ENCODE assay signal across 8 cellular contexts in genomic region chr6:106405044-106405443, GRCh38. TPM values are rescaled to one million over a fixed set of nuclear protein-coding genes. Genes with fewer than 3 reads are reported as not detected.
DNase-seq lines count a peak whose midpoint lies in the region; ATAC-seq, FAIRE-seq and TF ChIP-seq lines count a peak whose summit lies in the region.
"Not testable (repeated sequence)": the region's sequence is repeated elsewhere in the genome, so short reads cannot be mapped to it uniquely, and the experiment has no call there.
"Had no signal": no experiment of that assay in that cellular context is flagged by ENCODE, and none has a peak within 500 bp of the region (broad histone marks: within the 10 kb centered on the region; RNA-seq: fewer than 3 reads in every experiment).

No MANE protein-coding gene starts in this region.

- POLR2A ChIA-PET in K562 (lab: Yijun Ruan, JAX): not testable (repeated sequence)

- H3K4me1 Mint-ChIP-seq in progenitor cell of endocrine pancreas (ENCODE audit: low read depth): not testable (repeated sequence)

- H3K9ac ChIP-seq in NT2/D1 (ENCODE audit: insufficient read length, low read depth); K562 (ENCODE audit: insufficient read depth in 1 of 2, low read depth in 2 of 2, low read length in 2 of 2): not testable (repeated sequence)

- DNase-seq in Caki2 (ENCODE audit: low read depth) (peak; percentile 9), H4 (ENCODE audit: low spot score) (peak; percentile 28), NT2/D1 (ENCODE audit: low read depth, low spot score) (peak; percentile 5), K562 (ENCODE audit: extremely low read depth in 1 of 4, low spot score in 3 of 4) (peak in 1 of 4 experiments; percentile 31), kidney tubule cell (ENCODE audit: low spot score) (peak; percentile 33)
- DNase-seq in progenitor cell of endocrine pancreas (ENCODE audit: low spot score, unreplicated experiment): not testable (repeated sequence)

- H3K36me3 Mint-ChIP-seq in progenitor cell of endocrine pancreas (ENCODE audit: insufficient read depth): not testable (repeated sequence)

- not testable (repeated sequence) for H3K27me3 ChIP-seq in NT2/D1 (ENCODE audit: insufficient read depth, insufficient read length); K562 (ENCODE audit: control insufficient read depth in 2 of 2, insufficient read depth in 2 of 2, low read length in 2 of 2)

- TF ChIP-seq EP300 in K562 (IDR thresholded peaks at IDR 0.05; ENCODE audit: low read length): not testable (repeated sequence)

- H3K36me3 ChIP-seq in NT2/D1 (ENCODE audit: insufficient read depth, insufficient read length, low read length); K562 (ENCODE audit: control insufficient read depth, insufficient read depth, low read length): not testable (repeated sequence)

- H3K4me3 ChIP-seq in NT2/D1 (ENCODE audit: insufficient read length, low read depth); K562: not testable (repeated sequence)

- ATAC-seq in K562: not testable (repeated sequence)

- H2AFZ ChIP-seq in K562 (ENCODE audit: low read depth, low read length): peak overlapping the region; percentile 72; the same call in 1 of the 2 replicates

- H3K27ac Mint-ChIP-seq in progenitor cell of endocrine pancreas: peak overlapping the region; percentile 29

- not testable (repeated sequence) for H4K20me1 ChIP-seq in K562 (replicated peaks; ENCODE audit: control insufficient read depth, insufficient read depth, low read length)

- peak overlapping the region; percentile 46 for H3K4me2 ChIP-seq in K562 (ENCODE audit: insufficient read depth, low read length)

- TF ChIP-seq RAD21 in K562 (CRISPR knock-in tag; conservative IDR thresholded peaks at IDR 0.05 in 1 of 2, IDR thresholded peaks at IDR 0.05 in 1 of 2): not testable (repeated sequence)

- not testable (repeated sequence) for H3K9me3 ChIP-seq in NT2/D1 (ENCODE audit: insufficient read depth, low read length); K562 (replicated peaks; ENCODE audit: control insufficient read depth, insufficient read depth, low read depth, low read length)

- WGBS in K562 (ENCODE audit: insufficient coverage, low coverage, missing lambda C conversion rate): 7% methylated on average over 3 of the region's 5 CpGs

- not testable (repeated sequence) for H3K79me2 ChIP-seq in K562 (ENCODE audit: control insufficient read depth, insufficient read depth, low read length)

- in situ Hi-C loops in Caki2 (cut with HindIII; ENCODE audit: low pct_unique_long_range_greater_than_20kb, low sequenced_read_pairs); K562 (cut with MboI): not testable (repeated sequence)

- not testable (repeated sequence) for H3K4me3 Mint-ChIP-seq in progenitor cell of endocrine pancreas (ENCODE audit: low read depth)

- not testable (repeated sequence) for H3K4me1 ChIP-seq in NT2/D1 (ENCODE audit: insufficient read depth, insufficient read length); K562 (replicated peaks in 1 of 2; ENCODE audit: control insufficient read depth in 2 of 2, insufficient read depth in 2 of 2, low read length in 2 of 2)

- H3K9me3 Mint-ChIP-seq in progenitor cell of endocrine pancreas (ENCODE audit: low read depth): peaks cover 21% of the 10 kb centered on the region

- not testable (repeated sequence) for H3K27me3 Mint-ChIP-seq in progenitor cell of endocrine pancreas

- not testable (repeated sequence) for H3K9me1 ChIP-seq in K562 (ENCODE audit: control insufficient read depth, insufficient read depth, low read length)

- peak overlapping the region; percentile 24 for H3K27ac ChIP-seq in VCaP
- not testable (repeated sequence) for H3K27ac ChIP-seq in K562 (ENCODE audit: extremely low read depth, low read depth, low read length)

- intact Hi-C loops in K562 (cut with micrococcal nuclease): not testable (repeated sequence)

- not testable (repeated sequence) for TF ChIP-seq CTCF in VCaP (conservative IDR thresholded peaks at IDR 0.05); K562 (IDR thresholded peaks at IDR 0.05 in 2 of 3, conservative IDR thresholded peaks at IDR 0.05 in 1 of 3; ENCODE audit: insufficient read depth in 2 of 3, low read depth in 1 of 3, low read length in 3 of 3); progenitor cell of endocrine pancreas (IDR thresholded peaks at IDR 0.05; ENCODE audit: unreplicated experiment)

- not testable (repeated sequence) for BruUV-seq in K562 (replicated peaks; lab: Mats Ljungman, UMichigan)

- not testable (repeated sequence) for FAIRE-seq in K562 (lab: Jason Lieb, UNC)

- TF ChIP-seq POLR2A in K562 (conservative IDR thresholded peaks at IDR 0.05): not testable (repeated sequence)

- CTCF ChIA-PET in K562 (lab: Yijun Ruan, JAX; ENCODE audit: low intra/inter-chr PET ratio): not testable (repeated sequence)

TF ChIP-seq in K562, 482 proteins besides CTCF, POLR2A, EP300 and RAD21:
- peak in 1 of 3 experiments; percentile 40 for TF ChIP-seq YY1 (IDR thresholded peaks at IDR 0.05; ENCODE audit: borderline replicate concordance in 1 of 3, control insufficient read depth in 1 of 3, extremely low read depth in 1 of 3, insufficient read depth in 3 of 3, insufficient read length in 1 of 3, insufficient replicate concordance in 2 of 3, low read depth in 1 of 3, low read length in 2 of 3)
- peak; percentile 71 for TF ChIP-seq NFE2 (IDR thresholded peaks at IDR 0.05; ENCODE audit: low read depth)
- peak; percentile 61 for TF ChIP-seq ZNF316 (IDR thresholded peaks at IDR 0.05)
- peak; percentile 63 for TF ChIP-seq C11orf30 (IDR thresholded peaks at IDR 0.05; ENCODE audit: low read depth)
- TF ChIP-seq FOXA3 (CRISPR knock-in tag; conservative IDR thresholded peaks at IDR 0.05 in 1 of 2, IDR thresholded peaks at IDR 0.05 in 1 of 2): peak in 1 of 2 experiments; percentile 60; a peak in 1 of 4 replicates
- peak; percentile 56 for TF ChIP-seq MAFG (tag; conservative IDR thresholded peaks at IDR 0.05)

RNA-seq across cellular contexts. Expression of gene CRYBG1, which starts 44.5 kb away (rescaled TPM):
- 15.2 and 16.0 TPM in 2 replicates for total RNA-seq in Caki2 (2014; rRNA removed; shearing (Covaris generic); ENCODE audit: low replicate concordance)
- total RNA-seq in H4 (2014; rRNA removed; shearing (Covaris generic)): 10.2 and 10.4 TPM in 2 replicates
- not detected in 2 replicates for total RNA-seq in K562 (2011; cell fraction: chromatin; rRNA removed; ENCODE audit: low replicate concordance)
- total RNA-seq in K562 (2011; cell fraction: nucleolus; rRNA removed): not detected in 2 replicates
- total RNA-seq in K562 (2011; cell fraction: nucleoplasm; rRNA removed): 0.08 TPM in 1 of 2 replicates, not detected in the other
- total RNA-seq in K562 (2014; rRNA removed) (0.23 and 0.29 TPM in 2 replicates), K562 (2014; rRNA removed; fragmentation: Illumina TruSeq; extraction: Trizol) (0.13 and 0.22 TPM in 2 replicates), K562 (2015; rRNA removed; fragmentation: Illumina TruSeq; extraction: Trizol) (0.47 and 0.83 TPM in 2 replicates), K562 (2021) (0.18 and 0.33 TPM in 2 replicates), progenitor cell of endocrine pancreas (3.0 and 3.4 TPM in 2 replicates)
- polyA plus RNA-seq in K562 (2011; rRNA removed) (0.05 and 0.11 TPM in 2 replicates), K562 (2014; fragmentation: Illumina TruSeq; extraction: Trizol) (0.10 TPM in 2 replicates), K562 (2014; fragmentation: Nextera tagmentation; extraction: Ambion mirVana) (under 1 TPM; 0.07 to 0.08 TPM), K562 (2014; rRNA removed) (0.04 and 0.11 TPM in 2 replicates)
- polyA plus RNA-seq in K562 (2011; cell fraction: cytosol; rRNA removed): under 0.01 and 0.03 TPM in 2 replicates
- polyA plus RNA-seq in K562 (2011; cell fraction: nucleus; rRNA removed): 0.03 TPM in 2 replicates
- polyA plus RNA-seq in K562 (2012): 0.12 and 0.15 TPM in 2 replicates
- polyA minus RNA-seq in K562 (2011; rRNA and poly(A)+ RNA removed): 0.07 and 0.12 TPM in 2 replicates
- not detected in 2 replicates for polyA minus RNA-seq in K562 (2011; cell fraction: cytosol; rRNA and poly(A)+ RNA removed)
- 0.11 and 0.13 TPM in 2 replicates for polyA minus RNA-seq in K562 (2011; cell fraction: nucleus; rRNA and poly(A)+ RNA removed)
- total RNA-seq: SJCRH30 had no signal
